In the genomic region with DNA sequence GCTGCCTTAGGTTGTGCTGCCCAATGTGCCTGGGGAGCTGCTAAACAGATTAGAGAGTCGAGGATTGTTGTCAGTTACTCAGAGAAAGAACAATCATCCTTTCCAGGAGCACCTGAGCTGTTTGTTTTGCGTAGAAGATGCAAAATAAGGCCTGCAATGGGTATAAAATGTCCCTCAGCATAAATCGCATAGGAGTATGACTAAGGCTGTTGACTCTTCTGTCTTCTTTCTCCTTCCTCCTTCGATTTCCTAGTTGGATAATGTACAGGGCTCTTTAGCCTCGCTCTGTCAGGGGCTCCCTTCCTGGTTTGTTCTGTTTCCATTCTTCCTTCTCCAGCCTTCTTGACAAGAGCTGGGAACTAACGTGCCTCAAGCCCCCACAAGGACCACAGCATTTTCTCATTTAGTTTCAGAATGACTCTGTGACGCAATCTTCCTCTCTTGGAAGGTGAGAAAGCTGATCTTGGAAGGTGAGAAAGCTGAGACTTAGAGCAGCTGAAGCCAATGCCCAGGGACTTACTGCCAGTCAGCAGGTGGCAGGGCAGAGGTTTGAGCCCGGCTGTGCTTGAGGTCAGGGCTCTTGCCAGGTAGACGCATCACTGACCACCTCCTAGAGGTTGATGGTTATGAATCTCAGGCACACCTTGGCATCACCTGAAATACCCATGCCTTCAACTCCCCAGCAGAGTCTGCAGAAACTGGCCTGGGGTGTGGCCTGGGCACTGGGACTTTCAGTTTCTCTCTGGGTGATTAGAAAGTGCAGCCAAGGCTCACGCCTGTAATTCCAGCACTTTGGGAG, we compare ENCODE assay signal across 1 cellular context.
A peak's percentile ranks its signal among the peaks of the same experiment; 100 is the strongest.
TF ChIP-seq lines count a peak whose summit lies in the region.

No MANE protein-coding gene starts in this region.

TF ChIP-seq in GM12878, 131 proteins besides CTCF, POLR2A, EP300 and RAD21:
- peak; percentile 84 to 85 for TF ChIP-seq IKZF2 (IDR thresholded peaks at IDR 0.05)
- TF ChIP-seq JUNB (IDR thresholded peaks at IDR 0.05), result peak; percentile 47
- 0 out of 4 replicates have a peak, but pooled peaks of 1 of the 2 experiments have one; percentile 22 for TF ChIP-seq ETV6 (conservative IDR thresholded peaks at IDR 0.05 in 1 of 2, IDR thresholded peaks at IDR 0.05 in 1 of 2; ENCODE audit: borderline replicate concordance in 1 of 2, low read depth in 1 of 2)
- TF ChIP-seq ATF7 (IDR thresholded peaks at IDR 0.05; ENCODE audit: low read depth), result 0 out of 2 replicates have a peak, but pooled peaks have one; percentile 30
- peak; percentile 79 for TF ChIP-seq EED (IDR thresholded peaks at IDR 0.05; ENCODE audit: low read depth)
- peak; percentile 28 to 77; a peak in 2 of 4 replicates for TF ChIP-seq BHLHE40 (IDR thresholded peaks at IDR 0.05; ENCODE audit: borderline replicate concordance in 1 of 2, low read depth in 2 of 2, low read length in 1 of 2)
- TF ChIP-seq IKZF1 (conservative IDR thresholded peaks at IDR 0.05), result peak; percentile 77
- TF ChIP-seq RUNX3 (IDR thresholded peaks at IDR 0.05; ENCODE audit: low read length), result 0 out of 2 replicates have a peak, but pooled peaks have one; percentile 37
